9 cellular contexts compared by ENCODE assay signal in genomic region chr5:176596689-176597416, GRCh38. TPM values are rescaled to one million over a fixed set of nuclear protein-coding genes. Genes with fewer than 3 reads are reported as not detected.
DNase-seq lines count a peak whose midpoint lies in the region; ATAC-seq and TF ChIP-seq lines count a peak whose summit lies in the region.
"Had no signal": no experiment of that assay in that cellular context is flagged by ENCODE, and none has a peak within 500 bp of the region (broad histone marks: within the 10 kb centered on the region; RNA-seq: fewer than 3 reads in every experiment).

No MANE protein-coding gene starts in this region.

- H3K27me3 ChIP-seq in mesendoderm (ENCODE audit: insufficient read depth, low read length, poor library complexity) (no peaks in the 10 kb centered on the region), BE2C (no peaks in the 10 kb centered on the region), dorsolateral prefrontal cortex (no peaks in the 10 kb centered on the region)

- no peaks in the 10 kb centered on the region for H3K36me3 ChIP-seq in mesendoderm (ENCODE audit: control insufficient read depth, insufficient read depth, low read length)
- H3K36me3 ChIP-seq in BE2C: peaks cover 23% of the 10 kb centered on the region

- H3K4me1 Mint-ChIP-seq in WTC11: 0 out of 2 replicates have a peak, but pooled peaks cover 4% of the 10 kb centered on the region

- peaks cover 6% of the 10 kb centered on the region for H3K36me3 Mint-ChIP-seq in WTC11

- H4K5ac ChIP-seq in mesendoderm (ENCODE audit: low read length): no peak overlapping the region

- H3K9me3 Mint-ChIP-seq in WTC11: no peaks in the 10 kb centered on the region

- no peak overlapping the region for H3K9ac ChIP-seq in mesendoderm (ENCODE audit: low read length)

- peak overlapping the region; percentile 62 for H3K4me3 Mint-ChIP-seq in WTC11

- no peaks in the 10 kb centered on the region for H3K79me2 ChIP-seq in mesendoderm (ENCODE audit: control insufficient read depth, insufficient read depth, low read length)

- H4K8ac ChIP-seq in mesendoderm (ENCODE audit: low read depth, low read length): no peak overlapping the region

- peaks cover 36% of the 10 kb centered on the region for H3K27me3 Mint-ChIP-seq in WTC11 (ENCODE audit: low read depth)

- no peak overlapping the region for H3K27ac Mint-ChIP-seq in WTC11

- no peak overlapping the region for H2BK15ac ChIP-seq in mesendoderm (replicated peaks; ENCODE audit: low read depth)

- no CpG with 5 or more reads among the region's 98 CpGs for WGBS in mesendoderm (ENCODE audit: extremely low coverage, insufficient coverage, low lambda C conversion rate)

- no peak overlapping the region for H2BK5ac ChIP-seq in mesendoderm (ENCODE audit: low read length)

- intact Hi-C loops in dorsolateral prefrontal cortex (cut with DNase I): no loop called here

- CTCF ChIA-PET in WTC11 (lab: Charles Lee): interaction anchor here (0.6 to 3.4 kb wide), 16 partner anchors 8 to 181 kb away, joined by 3 to 21 read pairs (median 6); partner anchors contain the start of genes CLTB, EIF4E1B, RNF44 and SNCB

- H2AK5ac ChIP-seq in mesendoderm (ENCODE audit: low read length): no peak overlapping the region

- H3K4me1 ChIP-seq in mesendoderm (ENCODE audit: control insufficient read depth, low read depth, low read length) (no peaks in the 10 kb centered on the region), BE2C (no peaks in the 10 kb centered on the region)

- no peak overlapping the region for H3K56ac ChIP-seq in mesendoderm (ENCODE audit: low read length)

- H3K23ac ChIP-seq in mesendoderm (ENCODE audit: low read length): no peak overlapping the region

- H2BK120ac ChIP-seq in mesendoderm (ENCODE audit: low read depth, low read length): no peak overlapping the region

- H3K4ac ChIP-seq in mesendoderm (ENCODE audit: low read depth, low read length): no peak overlapping the region

- H3K9me3 ChIP-seq in BE2C: no peaks in the 10 kb centered on the region

- peak overlapping the region in 1 of 2 donors; percentile 28 for H3K4me3 ChIP-seq in cardiac fibroblast (replicated peaks in 1 of 2; ENCODE audit: low read depth in 2 of 2, low read length in 2 of 2)
- H3K4me3 ChIP-seq in mesendoderm (ENCODE audit: low read length): no peak overlapping the region
- no peak overlapping the region for H3K4me3 ChIP-seq in BE2C (ENCODE audit: low read depth, low read length)
- peak overlapping the region in 10 of 59 donors; percentile 12 to 44 (median 30) for H3K4me3 ChIP-seq in dorsolateral prefrontal cortex

- no peak overlapping the region for H3K4me2 ChIP-seq in mesendoderm (ENCODE audit: low read length)

- no peak overlapping the region for H3K18ac ChIP-seq in mesendoderm (ENCODE audit: low read length)

- ATAC-seq in GM21515 (IDR thresholded peaks at IDR 0.05; ENCODE audit: unreplicated experiment) (peak; percentile 58), WTC11 (peak; percentile 80)

- no peaks in the 10 kb centered on the region for H3K79me1 ChIP-seq in mesendoderm (ENCODE audit: low read length)

- peak; percentile 75 for DNase-seq in WTC11 (ENCODE audit: low spot score)
- DNase-seq in cardiac fibroblast (ENCODE audit: low read depth in 2 of 2): peak; percentile 40 to 45
- DNase-seq in mesendoderm: peak; percentile 52
- peak; percentile 60 to 80 (median 62) for DNase-seq in stimulated activated naive CD4-positive, alpha-beta T cell (lab: John Stamatoyannopoulos, UW)
- DNase-seq in BE2C: no peak
- DNase-seq in OCI-M1 (lab: John Stamatoyannopoulos, UW): no peak
- DNase-seq in dorsolateral prefrontal cortex: no peak

- H3K27ac ChIP-seq in mesendoderm (ENCODE audit: low read depth, low read length): no peak overlapping the region
- peak overlapping the region in 4 of 59 donors; percentile 0 to 40 (median 16) for H3K27ac ChIP-seq in dorsolateral prefrontal cortex

- no peak for TF ChIP-seq CTCF in WTC11 (IDR thresholded peaks at IDR 0.05)
- TF ChIP-seq CTCF in cardiac fibroblast (IDR thresholded peaks at IDR 0.05; ENCODE audit: low read depth, low read length): no peak
- TF ChIP-seq CTCF in BE2C (IDR thresholded peaks at IDR 0.05; ENCODE audit: low read depth, low read length): no peak
- TF ChIP-seq CTCF in dorsolateral prefrontal cortex (IDR thresholded peaks at IDR 0.05 in 54 of 56, conservative IDR thresholded peaks at IDR 0.05 in 2 of 56; ENCODE audit: low read depth in 1 of 56, partially characterized antibody in 56 of 56): peak in 3 of 56 donors; percentile 7 to 13 (median 10)

- POLR2A ChIA-PET in WTC11 (lab: Charles Lee): interaction anchor here (1.8 kb wide), 1 partner anchor 53 kb away, joined by 4 read pairs; no protein-coding TSS in a partner anchor

TF ChIP-seq in WTC11, 78 proteins besides CTCF, POLR2A, EP300 and RAD21 (continues in another document):
- TF ChIP-seq, protein P1, sequence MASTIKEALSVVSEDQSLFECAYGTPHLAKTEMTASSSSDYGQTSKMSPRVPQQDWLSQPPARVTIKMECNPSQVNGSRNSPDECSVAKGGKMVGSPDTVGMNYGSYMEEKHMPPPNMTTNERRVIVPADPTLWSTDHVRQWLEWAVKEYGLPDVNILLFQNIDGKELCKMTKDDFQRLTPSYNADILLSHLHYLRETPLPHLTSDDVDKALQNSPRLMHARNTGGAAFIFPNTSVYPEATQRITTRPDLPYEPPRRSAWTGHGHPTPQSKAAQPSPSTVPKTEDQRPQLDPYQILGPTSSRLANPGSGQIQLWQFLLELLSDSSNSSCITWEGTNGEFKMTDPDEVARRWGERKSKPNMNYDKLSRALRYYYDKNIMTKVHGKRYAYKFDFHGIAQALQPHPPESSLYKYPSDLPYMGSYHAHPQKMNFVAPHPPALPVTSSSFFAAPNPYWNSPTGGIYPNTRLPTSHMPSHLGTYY (CRISPR knock-in tag; IDR thresholded peaks at IDR 0.05): no peak
- TF ChIP-seq CREM (CRISPR knock-in tag; IDR thresholded peaks at IDR 0.05): 0 out of 2 replicates have a peak, but pooled peaks have one; percentile 47
- TF ChIP-seq MYBL2 (CRISPR knock-in tag; IDR thresholded peaks at IDR 0.05): 0 out of 2 replicates have a peak, but pooled peaks have one; percentile 26
- TF ChIP-seq, protein P2, sequence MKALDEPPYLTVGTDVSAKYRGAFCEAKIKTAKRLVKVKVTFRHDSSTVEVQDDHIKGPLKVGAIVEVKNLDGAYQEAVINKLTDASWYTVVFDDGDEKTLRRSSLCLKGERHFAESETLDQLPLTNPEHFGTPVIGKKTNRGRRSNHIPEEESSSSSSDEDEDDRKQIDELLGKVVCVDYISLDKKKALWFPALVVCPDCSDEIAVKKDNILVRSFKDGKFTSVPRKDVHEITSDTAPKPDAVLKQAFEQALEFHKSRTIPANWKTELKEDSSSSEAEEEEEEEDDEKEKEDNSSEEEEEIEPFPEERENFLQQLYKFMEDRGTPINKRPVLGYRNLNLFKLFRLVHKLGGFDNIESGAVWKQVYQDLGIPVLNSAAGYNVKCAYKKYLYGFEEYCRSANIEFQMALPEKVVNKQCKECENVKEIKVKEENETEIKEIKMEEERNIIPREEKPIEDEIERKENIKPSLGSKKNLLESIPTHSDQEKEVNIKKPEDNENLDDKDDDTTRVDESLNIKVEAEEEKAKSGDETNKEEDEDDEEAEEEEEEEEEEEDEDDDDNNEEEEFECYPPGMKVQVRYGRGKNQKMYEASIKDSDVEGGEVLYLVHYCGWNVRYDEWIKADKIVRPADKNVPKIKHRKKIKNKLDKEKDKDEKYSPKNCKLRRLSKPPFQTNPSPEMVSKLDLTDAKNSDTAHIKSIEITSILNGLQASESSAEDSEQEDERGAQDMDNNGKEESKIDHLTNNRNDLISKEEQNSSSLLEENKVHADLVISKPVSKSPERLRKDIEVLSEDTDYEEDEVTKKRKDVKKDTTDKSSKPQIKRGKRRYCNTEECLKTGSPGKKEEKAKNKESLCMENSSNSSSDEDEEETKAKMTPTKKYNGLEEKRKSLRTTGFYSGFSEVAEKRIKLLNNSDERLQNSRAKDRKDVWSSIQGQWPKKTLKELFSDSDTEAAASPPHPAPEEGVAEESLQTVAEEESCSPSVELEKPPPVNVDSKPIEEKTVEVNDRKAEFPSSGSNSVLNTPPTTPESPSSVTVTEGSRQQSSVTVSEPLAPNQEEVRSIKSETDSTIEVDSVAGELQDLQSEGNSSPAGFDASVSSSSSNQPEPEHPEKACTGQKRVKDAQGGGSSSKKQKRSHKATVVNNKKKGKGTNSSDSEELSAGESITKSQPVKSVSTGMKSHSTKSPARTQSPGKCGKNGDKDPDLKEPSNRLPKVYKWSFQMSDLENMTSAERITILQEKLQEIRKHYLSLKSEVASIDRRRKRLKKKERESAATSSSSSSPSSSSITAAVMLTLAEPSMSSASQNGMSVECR (CRISPR knock-in tag; IDR thresholded peaks at IDR 0.05; ENCODE audit: borderline replicate concordance): peak; percentile 30; the same call in 1 of the 2 replicates
- TF ChIP-seq KAT7 (CRISPR knock-in tag; IDR thresholded peaks at IDR 0.05; ENCODE audit: borderline replicate concordance): peak; percentile 65; the same call in 1 of the 2 replicates

RNA-seq across cellular contexts. Expression of gene GPRIN1, which starts 13.1 kb away (rescaled TPM):
- total RNA-seq in WTC11 (2021) (5.4 to 8.5 TPM (median 5.8 TPM) in 3 replicates), dorsolateral prefrontal cortex (10 to 100 TPM; 13.1 to 60.8 (median 43.9) TPM)
- polyA plus RNA-seq in mesendoderm (2013, experiment 1 of 2): 4.0 TPM
- 4.2 TPM for polyA plus RNA-seq in mesendoderm (2013, experiment 2 of 2)
- polyA plus RNA-seq in BE2C (2012; ENCODE audit: insufficient read depth, insufficient read length, low read depth): 10.1 TPM

RNA-seq across cellular contexts. Expression of gene SNCB, which starts 33.5 kb away (rescaled TPM):
- total RNA-seq in WTC11 (2021): 6.8 to 13.4 TPM (median 9.6 TPM) in 3 replicates
- 1.0 TPM for polyA plus RNA-seq in mesendoderm (2013, experiment 1 of 2)
- polyA plus RNA-seq in mesendoderm (2013, experiment 2 of 2): 1.4 TPM
- 4.1 TPM for polyA plus RNA-seq in BE2C (2012; ENCODE audit: insufficient read depth, insufficient read length, low read depth)
- total RNA-seq in dorsolateral prefrontal cortex: 100 to 1,000 TPM; 110 to 614 (median 412) TPM
- total RNA-seq: RPMI7951 had no signal

RNA-seq across cellular contexts. Expression of gene EIF4E1B, which starts 33.6 kb away (rescaled TPM):
- total RNA-seq in WTC11 (2021) (0.74 to 1.3 TPM (median 1.1 TPM) in 3 replicates), dorsolateral prefrontal cortex (10 to 100 TPM in 59 of 120 experiments, 1 to 10 TPM in 61; 2.8 to 20.4 (median 9.8) TPM)
- polyA plus RNA-seq in mesendoderm (2013, experiment 1 of 2): 0.17 TPM
- 0.11 TPM for polyA plus RNA-seq in mesendoderm (2013, experiment 2 of 2)
- polyA plus RNA-seq in BE2C (2012; ENCODE audit: insufficient read depth, insufficient read length, low read depth): not detected
- total RNA-seq: RPMI7951 had no signal

RNA-seq across cellular contexts. Expression of gene CDHR2, which starts 47.7 kb away (rescaled TPM):
- total RNA-seq in WTC11 (2021): 0.44 to 1.1 TPM (median 0.63 TPM) in 3 replicates
- 0.07 TPM for polyA plus RNA-seq in mesendoderm (2013, experiment 1 of 2)
- polyA plus RNA-seq in mesendoderm (2013, experiment 2 of 2): not detected
- polyA plus RNA-seq in BE2C (2012; ENCODE audit: insufficient read depth, insufficient read length, low read depth): 7.5 TPM
- 1 to 10 TPM in 116 of 120 experiments, under 1 TPM in 4; 0.58 to 7.9 (median 2.4) TPM for total RNA-seq in dorsolateral prefrontal cortex
- total RNA-seq: RPMI7951 had no signal

RNA-seq across cellular contexts. Expression of gene TSPAN17, which starts 50.4 kb away (rescaled TPM):
- 45.7 to 47.8 TPM (median 46.1 TPM) in 3 replicates for total RNA-seq in WTC11 (2021)
- polyA plus RNA-seq in mesendoderm (2013, experiment 1 of 2): 26.2 TPM
- 27.6 TPM for polyA plus RNA-seq in mesendoderm (2013, experiment 2 of 2)
- polyA plus RNA-seq in BE2C (2012; ENCODE audit: insufficient read depth, insufficient read length, low read depth): 26.0 TPM
- 10 to 100 TPM; 13.7 to 59.5 (median 32.9) TPM for total RNA-seq in dorsolateral prefrontal cortex

Comparison
In these comparisons a context has a peak if more than half of its experiments do, and no peak if none do; other contexts are left out.
1. DNase-seq: peak in WTC11 (single experiment), cardiac fibroblast (2 of 2), mesendoderm (single experiment) and stimulated activated naive CD4-positive, alpha-beta T cell (6 of 6); none in BE2C (single experiment), OCI-M1 (single experiment) and dorsolateral prefrontal cortex (0 of 10).